1 cellular context compared by ENCODE assay signal in the genomic region with DNA sequence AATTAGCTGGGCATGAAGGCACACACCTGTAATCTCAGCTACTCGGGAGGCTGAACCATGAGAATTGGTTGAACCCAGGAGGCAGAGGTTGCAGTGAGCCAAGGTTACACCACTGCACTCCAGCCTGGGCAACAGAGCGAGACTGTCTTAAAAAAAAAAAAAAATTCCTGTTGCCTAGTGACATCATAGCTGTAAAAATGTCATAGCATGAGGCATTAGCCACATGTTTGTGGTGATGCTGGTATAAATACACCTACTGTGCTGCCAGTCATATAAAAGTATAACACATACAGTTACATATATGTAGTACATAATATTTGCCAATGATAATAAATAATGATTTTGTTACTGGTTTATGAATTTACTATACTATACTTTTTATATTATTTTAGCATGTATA.
TF ChIP-seq lines count a peak whose summit lies in the region.

No MANE protein-coding gene starts in this region.

TF ChIP-seq in GM12878, 131 proteins besides CTCF, POLR2A, EP300 and RAD21:
- TF ChIP-seq MXI1 (IDR thresholded peaks at IDR 0.05; ENCODE audit: low read depth, low read length) (no peak), CREB1 (IDR thresholded peaks at IDR 0.05; ENCODE audit: low read depth) (peak; percentile 53; the same call in 1 of the 2 replicates), CREM (IDR thresholded peaks at IDR 0.05; ENCODE audit: low read depth) (0 out of 2 replicates have a peak, but pooled peaks have one; percentile 14), PKNOX1 (IDR thresholded peaks at IDR 0.05) (peak; percentile 34; the same call in 1 of the 2 replicates), RAD51 (IDR thresholded peaks at IDR 0.05) (no peak)
